In genomic region chr16:64947651-64948050, GRCh38 we compare ENCODE assay signal across 9 cellular contexts.
"Had no signal": no experiment of that assay in that cellular context is flagged by ENCODE, and none has a peak within 500 bp of the region (broad histone marks: within the 10 kb centered on the region; RNA-seq: fewer than 3 reads in every experiment).

No MANE protein-coding gene starts in this region.

- H2AFZ ChIP-seq: GM23248 had no signal

- FAIRE-seq: H1, H54, HepG2 had no signal

- H3K4me3 ChIP-seq: GM23248 had no signal

- H3K27ac ChIP-seq: GM23248, HL-60, KMS-11 had no signal

- H3K9ac ChIP-seq: GM23248, KMS-11 had no signal

- DNase-seq: GM23248, H9, HCEC 1CT, KBM-7 had no signal

- ATAC-seq: HepG2 had no signal

- H3K4me2 ChIP-seq: KMS-11 had no signal
